Comparison of ENCODE assay signal across 10 cellular contexts in the genomic region with DNA sequence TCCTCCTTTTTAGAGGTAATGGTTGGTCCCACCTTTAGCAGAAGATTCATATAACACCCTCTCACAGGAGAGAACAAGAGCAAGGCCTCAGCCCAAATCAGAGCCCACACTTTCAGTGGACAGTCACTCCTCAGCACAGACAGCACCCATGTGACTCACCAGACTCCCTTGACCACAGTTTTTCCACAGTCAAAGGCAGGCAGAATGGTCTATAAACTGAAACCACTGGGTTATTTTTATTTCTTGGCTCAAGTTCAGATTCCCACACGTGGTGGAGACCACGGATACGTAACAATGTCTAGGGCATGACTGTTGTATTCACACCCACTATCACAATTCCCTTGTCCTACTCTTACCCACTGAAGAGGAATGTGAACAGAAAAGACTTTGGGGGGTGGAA.
DNase-seq lines count a peak whose midpoint lies in the region; ATAC-seq, FAIRE-seq and TF ChIP-seq lines count a peak whose summit lies in the region.
"Had no signal": no experiment of that assay in that cellular context is flagged by ENCODE, and none has a peak within 500 bp of the region (broad histone marks: within the 10 kb centered on the region; RNA-seq: fewer than 3 reads in every experiment).

No MANE protein-coding gene starts in this region.

- H4K20me1 ChIP-seq in endothelial cell of umbilical vein (replicated peaks; ENCODE audit: control insufficient read depth, extremely low read depth, insufficient read depth, low read length), result no peaks in the 10 kb centered on the region

- H3K4me3 ChIP-seq in endothelial cell of umbilical vein (replicated peaks in 1 of 3; ENCODE audit: insufficient read depth in 1 of 3, low read depth in 1 of 3, low read length in 3 of 3), result no peak overlapping the region
- H3K4me3 ChIP-seq in gastrocnemius medialis, result no peak overlapping the region

- no peak overlapping the region for H3K4me2 ChIP-seq in endothelial cell of umbilical vein (ENCODE audit: insufficient read depth, low read length)

- no peak overlapping the region for H2AFZ ChIP-seq in endothelial cell of umbilical vein (ENCODE audit: low read depth, low read length)

- H3K79me2 ChIP-seq in endothelial cell of umbilical vein (ENCODE audit: control insufficient read depth, insufficient read depth, low read length), result no peaks in the 10 kb centered on the region

- POLR2A ChIA-PET in endothelial cell of umbilical vein (lab: Charles Lee), result no interaction called here

- no TSS peak for BruUV-seq in endothelial cell of umbilical vein (replicated peaks; lab: Mats Ljungman, UMichigan)

- H3K27me3 ChIP-seq in endothelial cell of umbilical vein (ENCODE audit: control insufficient read depth in 2 of 2, insufficient read depth in 2 of 2, low read length in 2 of 2) (no peaks in the 10 kb centered on the region), gastrocnemius medialis (no peaks in the 10 kb centered on the region)

- in situ Hi-C loops in gastrocnemius medialis (cut with MboI; ENCODE audit: low sequenced_read_pairs in 4 of 4), result no loop called here

- no peak overlapping the region for H3K27ac ChIP-seq in endothelial cell of umbilical vein (ENCODE audit: insufficient read depth, low read depth, low read length)
- no peak overlapping the region for H3K27ac ChIP-seq in gastrocnemius medialis

- intact Hi-C loops in endothelial cell of umbilical vein (cut with micrococcal nuclease) (no loop called here), gastrocnemius medialis (cut with DNase I; ENCODE audit: low total_unique reads) (no loop called here)

- no peaks in the 10 kb centered on the region for H3K9me3 ChIP-seq in endothelial cell of umbilical vein (replicated peaks; ENCODE audit: control insufficient read depth, insufficient read depth, low read length)
- H3K9me3 ChIP-seq in gastrocnemius medialis, result no peaks in the 10 kb centered on the region

- FAIRE-seq in endothelial cell of umbilical vein (lab: Jason Lieb, UNC), result no peak
- FAIRE-seq in D721Med (lab: Jason Lieb, UNC), result no peak

- CTCF ChIA-PET in endothelial cell of umbilical vein (lab: Charles Lee), result no interaction called here

- dilution Hi-C loops in endothelial cell of umbilical vein (cut with MboI; ENCODE audit: extremely low pct_ligation_motif_present, low sequenced_read_pairs), result no loop called here

- peak; percentile 96 for DNase-seq in M059J (ENCODE audit: low read depth)
- peak; percentile 76 for DNase-seq in endothelial cell of umbilical vein (ENCODE audit: low read depth, low spot score)
- DNase-seq in gastrocnemius medialis, result no peak
- DNase-seq in NCI-H2107 treated with DMSO at 0.1 percent for 48 hours (lab: John Stamatoyannopoulos, UW; ENCODE audit: unreplicated experiment), result no peak
- DNase-seq in NCI-H2227 (lab: John Stamatoyannopoulos, UW; ENCODE audit: unreplicated experiment), result no peak
- no peak for DNase-seq in islet precursor cell
- no peak for DNase-seq in D721Med (ENCODE audit: insufficient read length, low spot score)
- DNase-seq: activated effector memory CD4-positive, alpha-beta T cell treated with anti-CD3 and anti-CD28 coated beads, Interleukin-2, amount 50 U/mL, for 16 hours; stimulated activated CD4-positive, alpha-beta T cell treated with anti-CD3 and anti-CD28 coated beads, Interleukin-2, amount 100 ng/mL, for 24 hours had no signal

- H3K9ac ChIP-seq in endothelial cell of umbilical vein (replicated peaks; ENCODE audit: extremely low read depth, insufficient read depth, low read length), result no peak overlapping the region

- H3K36me3 ChIP-seq in endothelial cell of umbilical vein (ENCODE audit: control insufficient read depth in 2 of 2, extremely low read depth in 1 of 2, insufficient read depth in 2 of 2, low read length in 2 of 2) (no peaks in the 10 kb centered on the region), gastrocnemius medialis (no peaks in the 10 kb centered on the region)

- H3K4me1 ChIP-seq in endothelial cell of umbilical vein (ENCODE audit: control insufficient read depth, extremely low read depth, insufficient read depth, low read length) (no peaks in the 10 kb centered on the region), gastrocnemius medialis (peaks cover 10 to 18% of the 10 kb centered on the region in 2 donors)

- H3K9me1 ChIP-seq in endothelial cell of umbilical vein (replicated peaks; ENCODE audit: control insufficient read depth, extremely low read depth, insufficient read depth, low read length), result no peaks in the 10 kb centered on the region

- TF ChIP-seq POLR2A in endothelial cell of umbilical vein (IDR thresholded peaks at IDR 0.05; ENCODE audit: low read depth, low read length) (no peak), gastrocnemius medialis (IDR thresholded peaks at IDR 0.05) (no peak)

- TF ChIP-seq CTCF in endothelial cell of umbilical vein (IDR thresholded peaks at IDR 0.05; ENCODE audit: extremely low read depth in 1 of 2, insufficient read depth in 1 of 2, low read depth in 1 of 2, low read length in 2 of 2) (no peak), gastrocnemius medialis (IDR thresholded peaks at IDR 0.05 in 4 of 5, conservative IDR thresholded peaks at IDR 0.05 in 1 of 5) (no peak), D721Med (IDR thresholded peaks at IDR 0.05; ENCODE audit: insufficient read depth, missing control alignments) (no peak)

- ATAC-seq in GM19463 (IDR thresholded peaks at IDR 0.05; ENCODE audit: unreplicated experiment), result peak; percentile 58
- peak; percentile 59 to 71 for ATAC-seq in gastrocnemius medialis

TF ChIP-seq in endothelial cell of umbilical vein, 7 proteins besides CTCF, POLR2A, EP300 and RAD21:
- no peak for TF ChIP-seq FOS (IDR thresholded peaks at IDR 0.05; ENCODE audit: borderline replicate concordance, insufficient read depth, low read length)
- TF ChIP-seq, protein P1, sequence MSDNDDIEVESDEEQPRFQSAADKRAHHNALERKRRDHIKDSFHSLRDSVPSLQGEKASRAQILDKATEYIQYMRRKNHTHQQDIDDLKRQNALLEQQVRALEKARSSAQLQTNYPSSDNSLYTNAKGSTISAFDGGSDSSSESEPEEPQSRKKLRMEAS (IDR thresholded peaks at IDR 0.05; ENCODE audit: insufficient read depth, insufficient read length), result peak; percentile 33

Comparison
In these comparisons a context has a peak if more than half of its experiments do, and no peak if none do; other contexts are left out.
1. DNase-seq: peak in M059J (single experiment) and endothelial cell of umbilical vein (single experiment); none in gastrocnemius medialis (0 of 2), NCI-H2107 treated with DMSO at 0.1 percent for 48 hours (single experiment), NCI-H2227 (single experiment), islet precursor cell (single experiment) and D721Med (single experiment).